In the genomic region with DNA sequence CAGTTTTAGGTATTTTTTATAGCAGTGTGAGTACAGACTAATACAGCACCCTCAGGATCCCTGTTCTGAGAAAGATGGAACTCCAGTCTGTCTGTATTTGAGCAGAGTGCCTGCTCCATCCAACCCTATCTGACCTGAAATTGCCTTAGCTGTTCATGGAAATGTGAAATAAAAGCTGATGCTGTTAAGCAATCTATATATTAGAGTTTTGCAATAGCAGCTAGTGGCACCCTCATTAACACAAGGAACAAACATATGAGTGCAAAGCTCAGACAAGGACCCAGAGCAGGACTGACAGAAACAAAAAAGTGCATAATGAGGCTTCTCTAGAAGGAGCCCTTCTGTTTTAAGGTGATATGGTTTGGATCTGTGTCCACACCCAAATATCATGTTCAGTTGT, we compare ENCODE assay signal across 1 cellular context.
A peak's percentile ranks its signal among the peaks of the same experiment; 100 is the strongest.
TF ChIP-seq lines count a peak whose summit lies in the region.

No MANE protein-coding gene starts in this region.

TF ChIP-seq in HepG2, 621 proteins besides CTCF, POLR2A, EP300 and RAD21 (continued from another document):
- TF ChIP-seq BCL6 (CRISPR knock-in tag; IDR thresholded peaks at IDR 0.05) (0 out of 2 replicates have a peak, but pooled peaks have one; percentile 18), CEBPG (CRISPR knock-in tag; IDR thresholded peaks at IDR 0.05) (peak; percentile 78), CREB1 (IDR thresholded peaks at IDR 0.05) (no peak), CREB1 (CRISPR knock-in tag; IDR thresholded peaks at IDR 0.05) (0 out of 2 replicates have a peak, but pooled peaks have one; percentile 10), U2AF2 (IDR thresholded peaks at IDR 0.05; ENCODE audit: low read depth, low read length) (no peak), ISL2 (CRISPR knock-in tag; IDR thresholded peaks at IDR 0.05) (no peak), SP2 (CRISPR knock-in tag; IDR thresholded peaks at IDR 0.05) (no peak), CEBPB (IDR thresholded peaks at IDR 0.05; ENCODE audit: borderline replicate concordance, low read depth, low read length) (peak; percentile 71; the same call in 1 of the 2 replicates), ZNF614 (CRISPR knock-in tag; IDR thresholded peaks at IDR 0.05; ENCODE audit: borderline replicate concordance) (0 out of 2 replicates have a peak, but pooled peaks have one; percentile 41), MIER3 (CRISPR knock-in tag; IDR thresholded peaks at IDR 0.05; ENCODE audit: borderline replicate concordance) (no peak)
- TF ChIP-seq, protein P1, sequence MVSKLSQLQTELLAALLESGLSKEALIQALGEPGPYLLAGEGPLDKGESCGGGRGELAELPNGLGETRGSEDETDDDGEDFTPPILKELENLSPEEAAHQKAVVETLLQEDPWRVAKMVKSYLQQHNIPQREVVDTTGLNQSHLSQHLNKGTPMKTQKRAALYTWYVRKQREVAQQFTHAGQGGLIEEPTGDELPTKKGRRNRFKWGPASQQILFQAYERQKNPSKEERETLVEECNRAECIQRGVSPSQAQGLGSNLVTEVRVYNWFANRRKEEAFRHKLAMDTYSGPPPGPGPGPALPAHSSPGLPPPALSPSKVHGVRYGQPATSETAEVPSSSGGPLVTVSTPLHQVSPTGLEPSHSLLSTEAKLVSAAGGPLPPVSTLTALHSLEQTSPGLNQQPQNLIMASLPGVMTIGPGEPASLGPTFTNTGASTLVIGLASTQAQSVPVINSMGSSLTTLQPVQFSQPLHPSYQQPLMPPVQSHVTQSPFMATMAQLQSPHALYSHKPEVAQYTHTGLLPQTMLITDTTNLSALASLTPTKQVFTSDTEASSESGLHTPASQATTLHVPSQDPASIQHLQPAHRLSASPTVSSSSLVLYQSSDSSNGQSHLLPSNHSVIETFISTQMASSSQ (IDR thresholded peaks at IDR 0.05; ENCODE audit: low read depth), result no peak
- TF ChIP-seq, protein P1 (CRISPR knock-in tag; IDR thresholded peaks at IDR 0.05; ENCODE audit: borderline replicate concordance), result no peak
- TF ChIP-seq, protein P2, sequence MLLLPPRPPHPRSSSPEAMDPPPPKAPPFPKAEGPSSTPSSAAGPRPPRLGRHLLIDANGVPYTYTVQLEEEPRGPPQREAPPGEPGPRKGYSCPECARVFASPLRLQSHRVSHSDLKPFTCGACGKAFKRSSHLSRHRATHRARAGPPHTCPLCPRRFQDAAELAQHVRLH (CRISPR knock-in tag; IDR thresholded peaks at IDR 0.05; ENCODE audit: borderline replicate concordance, low read depth), result no peak
